In the genomic region with DNA sequence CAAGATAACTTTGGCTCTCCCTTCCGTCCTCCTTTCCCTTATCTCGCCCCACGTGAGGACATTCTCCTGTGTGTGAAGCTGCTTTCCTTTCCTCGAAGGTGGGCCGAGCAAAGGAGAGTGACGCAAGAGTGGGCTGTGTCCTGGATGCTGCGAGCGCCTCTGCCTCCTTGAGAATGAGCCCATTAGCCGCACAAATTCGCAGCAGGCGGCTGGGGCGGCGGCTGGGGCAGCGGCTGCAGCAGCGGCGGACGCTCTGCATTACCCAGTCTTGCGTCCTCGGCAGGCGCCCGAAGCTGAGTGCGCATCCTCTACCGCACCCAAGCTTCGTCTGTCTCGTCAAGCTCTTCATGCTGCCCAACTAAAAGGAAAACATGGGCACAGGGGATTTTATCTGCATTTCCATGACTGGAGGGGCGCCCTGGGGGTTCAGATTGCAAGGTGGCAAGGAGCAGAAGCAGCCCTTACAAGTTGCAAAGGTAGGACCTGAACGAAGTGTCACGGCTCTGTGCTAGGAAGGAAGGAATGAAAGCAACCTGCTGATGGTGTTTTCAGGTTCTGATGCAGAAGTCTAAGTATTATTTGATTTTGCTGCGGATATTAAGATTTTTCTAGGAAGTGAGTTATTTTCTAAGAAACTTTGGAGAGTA, we compare ENCODE assay signal across 8 cellular contexts. TPM values are rescaled to one million over a fixed set of nuclear protein-coding genes. Genes with fewer than 3 reads are reported as not detected.
DNase-seq lines count a peak whose midpoint lies in the region; ATAC-seq and TF ChIP-seq lines count a peak whose summit lies in the region.

A gene with protein sequence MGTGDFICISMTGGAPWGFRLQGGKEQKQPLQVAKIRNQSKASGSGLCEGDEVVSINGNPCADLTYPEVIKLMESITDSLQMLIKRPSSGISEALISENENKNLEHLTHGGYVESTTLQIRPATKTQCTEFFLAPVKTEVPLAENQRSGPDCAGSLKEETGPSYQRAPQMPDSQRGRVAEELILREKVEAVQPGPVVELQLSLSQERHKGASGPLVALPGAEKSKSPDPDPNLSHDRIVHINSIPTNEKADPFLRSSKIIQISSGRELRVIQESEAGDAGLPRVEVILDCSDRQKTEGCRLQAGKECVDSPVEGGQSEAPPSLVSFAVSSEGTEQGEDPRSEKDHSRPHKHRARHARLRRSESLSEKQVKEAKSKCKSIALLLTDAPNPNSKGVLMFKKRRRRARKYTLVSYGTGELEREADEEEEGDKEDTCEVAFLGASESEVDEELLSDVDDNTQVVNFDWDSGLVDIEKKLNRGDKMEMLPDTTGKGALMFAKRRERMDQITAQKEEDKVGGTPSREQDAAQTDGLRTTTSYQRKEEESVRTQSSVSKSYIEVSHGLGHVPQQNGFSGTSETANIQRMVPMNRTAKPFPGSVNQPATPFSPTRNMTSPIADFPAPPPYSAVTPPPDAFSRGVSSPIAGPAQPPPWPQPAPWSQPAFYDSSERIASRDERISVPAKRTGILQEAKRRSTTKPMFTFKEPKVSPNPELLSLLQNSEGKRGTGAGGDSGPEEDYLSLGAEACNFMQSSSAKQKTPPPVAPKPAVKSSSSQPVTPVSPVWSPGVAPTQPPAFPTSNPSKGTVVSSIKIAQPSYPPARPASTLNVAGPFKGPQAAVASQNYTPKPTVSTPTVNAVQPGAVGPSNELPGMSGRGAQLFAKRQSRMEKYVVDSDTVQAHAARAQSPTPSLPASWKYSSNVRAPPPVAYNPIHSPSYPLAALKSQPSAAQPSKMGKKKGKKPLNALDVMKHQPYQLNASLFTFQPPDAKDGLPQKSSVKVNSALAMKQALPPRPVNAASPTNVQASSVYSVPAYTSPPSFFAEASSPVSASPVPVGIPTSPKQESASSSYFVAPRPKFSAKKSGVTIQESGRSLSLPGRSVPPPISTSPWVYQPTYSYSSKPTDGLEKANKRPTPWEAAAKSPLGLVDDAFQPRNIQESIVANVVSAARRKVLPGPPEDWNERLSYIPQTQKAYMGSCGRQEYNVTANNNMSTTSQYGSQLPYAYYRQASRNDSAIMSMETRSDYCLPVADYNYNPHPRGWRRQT (plus strand): TSS at position 189 of the 647 bp plus-strand sequence. CDS start 183 bp downstream, at position 372.

- no peaks in the 10 kb centered on the region for H3K36me3 Mint-ChIP-seq in activated naive CD4-positive, alpha-beta T cell treated with anti-CD3 and anti-CD28 coated beads for 36 hours (ENCODE audit: low read depth)
- H3K36me3 Mint-ChIP-seq in nephron progenitor cell (ENCODE audit: low read depth), result no peaks in the 10 kb centered on the region

- intact Hi-C loops in activated naive CD4-positive, alpha-beta T cell treated with anti-CD3 and anti-CD28 coated beads for 36 hours (cut with micrococcal nuclease), result loop anchor here (10.0 kb wide), 1 partner anchor 464 kb away; no protein-coding TSS in a partner anchor

- peak within 1 kb of the TSS; percentile 70 for H3K4me3 Mint-ChIP-seq in activated naive CD4-positive, alpha-beta T cell treated with anti-CD3 and anti-CD28 coated beads for 36 hours
- H3K4me3 Mint-ChIP-seq in nephron progenitor cell, result peak within 1 kb of the TSS; percentile 79

- no peak for TF ChIP-seq POLR2A in upper lobe of left lung (IDR thresholded peaks at IDR 0.05)

- peak within 1 kb of the TSS in 2 of 4 donors; percentile 9 to 22 for H3K27ac ChIP-seq in upper lobe of left lung

- peak; percentile 72 for ATAC-seq in GM19372 (IDR thresholded peaks at IDR 0.05; ENCODE audit: low read depth, unreplicated experiment)
- ATAC-seq in HG03432 (IDR thresholded peaks at IDR 0.05; ENCODE audit: unreplicated experiment), result peak; percentile 91
- peak; percentile 73 to 95 for ATAC-seq in upper lobe of left lung (ENCODE audit: low FRiP score in 2 of 2)

- peaks cover 6 to 13% (median 8%) of the 10 kb centered on the region in 4 donors for H3K4me1 ChIP-seq in upper lobe of left lung

- no peaks in the 10 kb centered on the region for H3K36me3 ChIP-seq in upper lobe of left lung

- no peak for TF ChIP-seq EP300 in upper lobe of left lung (IDR thresholded peaks at IDR 0.05)

- no peaks in the 10 kb centered on the region for H3K9me3 ChIP-seq in upper lobe of left lung

- no peak within 1 kb of the TSS for H3K27ac Mint-ChIP-seq in activated naive CD4-positive, alpha-beta T cell treated with anti-CD3 and anti-CD28 coated beads for 36 hours
- no peak within 1 kb of the TSS for H3K27ac Mint-ChIP-seq in nephron progenitor cell

- DNase-seq in AG10803 (ENCODE audit: low read depth) (peak; percentile 81), NOMO-1 treated with DMSO at 0.1 percent for 48 hours (lab: John Stamatoyannopoulos, UW; ENCODE audit: unreplicated experiment) (peak; percentile 52), germinal center (ENCODE audit: low spot score) (peak; percentile 12), nephron progenitor cell (peak; percentile 77), upper lobe of left lung (peak; percentile 54 to 90)
- DNase-seq in activated naive CD4-positive, alpha-beta T cell treated with anti-CD3 and anti-CD28 coated beads for 36 hours, result peak; percentile 43

- no peaks in the 10 kb centered on the region for H3K9me3 Mint-ChIP-seq in activated naive CD4-positive, alpha-beta T cell treated with anti-CD3 and anti-CD28 coated beads for 36 hours
- H3K9me3 Mint-ChIP-seq in nephron progenitor cell, result no peaks in the 10 kb centered on the region

- no peak for TF ChIP-seq CTCF in AG10803 (conservative IDR thresholded peaks at IDR 0.05; ENCODE audit: low read length)
- TF ChIP-seq CTCF in nephron progenitor cell (IDR thresholded peaks at IDR 0.05), result no peak
- TF ChIP-seq CTCF in upper lobe of left lung (IDR thresholded peaks at IDR 0.05), result no peak

- 3% methylated on average over 29 of the region's 29 CpGs for WGBS in upper lobe of left lung, 2 donors

- H3K27me3 ChIP-seq in upper lobe of left lung, result no peaks in the 10 kb centered on the region

- H3K4me3 ChIP-seq in AG10803 (ENCODE audit: low read length), result peak within 1 kb of the TSS; percentile 70
- peak within 1 kb of the TSS in 3 of 4 donors; percentile 29 to 46 (median 46) for H3K4me3 ChIP-seq in upper lobe of left lung

- H3K4me1 Mint-ChIP-seq in activated naive CD4-positive, alpha-beta T cell treated with anti-CD3 and anti-CD28 coated beads for 36 hours (ENCODE audit: low read depth), result peaks cover 14% of the 10 kb centered on the region
- peaks cover 13% of the 10 kb centered on the region for H3K4me1 Mint-ChIP-seq in nephron progenitor cell

- CTCF ChIA-PET in activated naive CD4-positive, alpha-beta T cell treated with anti-CD3 and anti-CD28 coated beads for 36 hours (lab: Charles Lee), result interaction anchor here (0.6 to 6.4 kb wide), 7 partner anchors 22 to 254 kb away, joined by 3 to 57 read pairs (median 4); no protein-coding TSS in a partner anchor

- peaks cover 30% of the 10 kb centered on the region for H3K27me3 Mint-ChIP-seq in activated naive CD4-positive, alpha-beta T cell treated with anti-CD3 and anti-CD28 coated beads for 36 hours (ENCODE audit: low read depth)
- peaks cover 33% of the 10 kb centered on the region for H3K27me3 Mint-ChIP-seq in nephron progenitor cell (ENCODE audit: low read depth, poor library complexity)

RNA-seq across cellular contexts. Expression of the gene that starts here (rescaled TPM):
- total RNA-seq in activated naive CD4-positive, alpha-beta T cell treated with anti-CD3 and anti-CD28 coated beads for 36 hours, result under 1 TPM in 1 of 2 experiments, not detected in 1; 0.14 TPM
- 10 to 100 TPM in 4 of 6 donors, 1 to 10 TPM in 2; 7.9 to 56.3 (median 17.0) TPM for total RNA-seq in upper lobe of left lung

Comparison
In these comparisons a context has a peak if more than half of its experiments do, and no peak if none do; other contexts are left out.
1. RNA of the gene that starts here (total RNA-seq): 7.9 to 56.3 TPM in upper lobe of left lung; 0.14 TPM in activated naive CD4-positive, alpha-beta T cell treated with anti-CD3 and anti-CD28 coated beads for 36 hours; every median in the first group is over 4 times any median in the second.
2. Peak in DNase-seq in activated naive CD4-positive, alpha-beta T cell treated with anti-CD3 and anti-CD28 coated beads for 36 hours; RNA of the gene not detected or under 1 TPM.
3. DNase-seq: peak in every context shown above with its lines; median percentile 81 in AG10803; 77 in nephron progenitor cell; 72 in upper lobe of left lung; 52 in NOMO-1 treated with DMSO at 0.1 percent for 48 hours; 43 in activated naive CD4-positive, alpha-beta T cell treated with anti-CD3 and anti-CD28 coated beads for 36 hours; 12 in germinal center.
4. Peak in every context shown above with its lines, with median percentiles within 50 percentile points of each other: ATAC-seq.